Comparison of ENCODE assay signal across 17 cellular contexts in genomic region chr14:102192840-102193502, GRCh38. TPM values are rescaled to one million over a fixed set of nuclear protein-coding genes. Genes with fewer than 3 reads are reported as not detected.
DNase-seq lines count a peak whose midpoint lies in the region; ATAC-seq, FAIRE-seq and TF ChIP-seq lines count a peak whose summit lies in the region.
"Had no signal": no experiment of that assay in that cellular context is flagged by ENCODE, and none has a peak within 500 bp of the region (broad histone marks: within the 10 kb centered on the region; RNA-seq: fewer than 3 reads in every experiment).

No MANE protein-coding gene starts in this region.

- H3K9ac ChIP-seq in HepG2 (ENCODE audit: insufficient read depth, low read depth, low read length): no peak overlapping the region
- H3K9ac ChIP-seq in neural progenitor cell: no peak overlapping the region
- H3K9ac ChIP-seq: parathyroid adenoma had no signal

- no peak overlapping the region for H3K4me3 Mint-ChIP-seq in chondrocyte (ENCODE audit: unreplicated experiment)
- no peak overlapping the region for H3K4me3 Mint-ChIP-seq in neural progenitor cell
- H3K4me3 Mint-ChIP-seq: activated CD4-positive, alpha-beta T cell treated with anti-CD3 and anti-CD28 coated beads, Interleukin-2, amount 10 ng/mL, durations not matched to agents 7 days and 5 days; stimulated activated memory B cell treated with anti-CD40 and anti-IgM and Interleukin-4, amounts not matched to agents 10 μg/mL and 1 μg/mL and 100 μg/mL, for 72 hours had no signal

- POLR2A ChIA-PET in HepG2 (lab: Yijun Ruan, JAX): no interaction called here

- H2AFZ ChIP-seq in HepG2 (ENCODE audit: low read length) (no peak overlapping the region), neural progenitor cell (replicated peaks) (no peak overlapping the region)
- H2AFZ ChIP-seq: parathyroid adenoma had no signal

- CTCF ChIA-PET in HepG2 (lab: Yijun Ruan, JAX; ENCODE audit: low intra/inter-chr PET ratio, low total read pairs): no interaction called here

- H3K4me1 ChIP-seq in HepG2 (ENCODE audit: insufficient read depth, low read length): peaks cover 66% of the 10 kb centered on the region
- H3K4me1 ChIP-seq in right lobe of liver: peaks cover 0 to 23% (median 4%) of the 10 kb centered on the region in 4 donors
- peaks cover 7% of the 10 kb centered on the region for H3K4me1 ChIP-seq in neural progenitor cell
- H3K4me1 ChIP-seq in esophagus squamous epithelium: peaks cover 4 to 59% (median 14%) of the 10 kb centered on the region in 3 donors
- H3K4me1 ChIP-seq in ovary (ENCODE audit: insufficient read depth): peaks cover 4% of the 10 kb centered on the region

- no peaks in the 10 kb centered on the region for H3K9me3 Mint-ChIP-seq in chondrocyte (ENCODE audit: low read depth)
- no peaks in the 10 kb centered on the region for H3K9me3 Mint-ChIP-seq in neural progenitor cell
- H3K9me3 Mint-ChIP-seq: activated CD4-positive, alpha-beta T cell treated with anti-CD3 and anti-CD28 coated beads, Interleukin-2, amount 10 ng/mL, durations not matched to agents 7 days and 5 days; activated naive CD4-positive, alpha-beta T cell treated with anti-CD3 and anti-CD28 coated beads, Interleukin-2, amount 50 U/mL, for 72 hours; stimulated activated memory B cell treated with anti-CD40 and anti-IgM and Interleukin-4, amounts not matched to agents 10 μg/mL and 1 μg/mL and 100 μg/mL, for 72 hours had no signal

- TF ChIP-seq POLR2A in HepG2 (IDR thresholded peaks at IDR 0.05; ENCODE audit: insufficient read depth in 1 of 2, low read depth in 2 of 2, low read length in 2 of 2) (no peak), right lobe of liver (IDR thresholded peaks at IDR 0.05) (no peak), esophagus squamous epithelium (IDR thresholded peaks at IDR 0.05) (no peak), ovary (IDR thresholded peaks at IDR 0.05) (no peak)

- no peak for FAIRE-seq in HepG2 (lab: Jason Lieb, UNC)
- FAIRE-seq: endometrium had no signal

- no peak for TF ChIP-seq RAD21 in HepG2 (CRISPR knock-in tag; IDR thresholded peaks at IDR 0.05)

- H3K79me2 ChIP-seq in HepG2 (ENCODE audit: insufficient read depth, low read length) (peaks cover 42% of the 10 kb centered on the region), neural progenitor cell (ENCODE audit: low read depth) (peaks cover 58% of the 10 kb centered on the region)

- TF ChIP-seq EP300 in HepG2 (IDR thresholded peaks at IDR 0.05; ENCODE audit: low read depth in 2 of 2, low read length in 2 of 2): no peak
- TF ChIP-seq EP300 in HepG2 (CRISPR knock-in tag; IDR thresholded peaks at IDR 0.05; ENCODE audit: borderline replicate concordance): no peak
- no peak for TF ChIP-seq EP300 in ovary (IDR thresholded peaks at IDR 0.05)

- intact Hi-C loops in HepG2 (cut with micrococcal nuclease; ENCODE audit: unreplicated experiment) (no loop called here), right lobe of liver (cut with DNase I) (no loop called here), esophagus squamous epithelium (cut with DNase I) (no loop called here), ovary (cut with DNase I) (no loop called here)

- BruUV-seq in HepG2 (replicated peaks; lab: Mats Ljungman, UMichigan): no TSS peak

- H3K27me3 Mint-ChIP-seq in chondrocyte (ENCODE audit: low read depth) (no peaks in the 10 kb centered on the region), neural progenitor cell (ENCODE audit: insufficient read depth, low read depth) (peaks cover 5% of the 10 kb centered on the region)
- H3K27me3 Mint-ChIP-seq: activated CD4-positive, alpha-beta T cell treated with anti-CD3 and anti-CD28 coated beads, Interleukin-2, amount 10 ng/mL, durations not matched to agents 7 days and 5 days; stimulated activated memory B cell treated with anti-CD40 and anti-IgM and Interleukin-4, amounts not matched to agents 10 μg/mL and 1 μg/mL and 100 μg/mL, for 72 hours had no signal

- in situ Hi-C loops in HepG2 (cut with HindIII; ENCODE audit: extremely low pct_ligation_motif_present, low pct_unique_long_range_greater_than_20kb): no loop called here

- peaks cover 6% of the 10 kb centered on the region for H3K4me1 Mint-ChIP-seq in chondrocyte (ENCODE audit: low read depth)
- peaks cover 8% of the 10 kb centered on the region for H3K4me1 Mint-ChIP-seq in neural progenitor cell

- H3K27ac ChIP-seq in HepG2 (ENCODE audit: extremely low read length, insufficient read depth, low read length) (peak overlapping the region; percentile 40), right lobe of liver (no peak overlapping the region), neural progenitor cell (peak overlapping the region; percentile 3), esophagus squamous epithelium (no peak overlapping the region), ovary (no peak overlapping the region)
- H3K27ac ChIP-seq: cardiac muscle cell, parathyroid adenoma had no signal

- no peak for ATAC-seq in HepG2
- ATAC-seq in right lobe of liver: no peak
- ATAC-seq: activated naive CD4-positive, alpha-beta T cell treated with anti-CD3 and anti-CD28 coated beads, Interleukin-2, amount 50 U/mL, for 72 hours; stimulated activated memory B cell treated with anti-CD40 and anti-IgM and Interleukin-4, amounts not matched to agents 10 μg/mL and 1 μg/mL and 100 μg/mL, for 72 hours had no signal

- no peaks in the 10 kb centered on the region for H3K9me3 ChIP-seq in HepG2 (ENCODE audit: low read length)
- no peaks in the 10 kb centered on the region for H3K9me3 ChIP-seq in right lobe of liver
- no peaks in the 10 kb centered on the region for H3K9me3 ChIP-seq in neural progenitor cell (ENCODE audit: low read depth)
- H3K9me3 ChIP-seq in esophagus squamous epithelium: no peaks in the 10 kb centered on the region
- no peaks in the 10 kb centered on the region for H3K9me3 ChIP-seq in ovary

- DNase-seq in HepG2 (ENCODE audit: low spot score): no peak
- DNase-seq in right lobe of liver: no peak
- DNase-seq in chondrocyte (ENCODE audit: low spot score): no peak
- DNase-seq in neural progenitor cell (ENCODE audit: low spot score): peak; percentile 42
- no peak for DNase-seq in AG20443 (ENCODE audit: low spot score)
- DNase-seq in esophagus squamous epithelium (lab: John Stamatoyannopoulos, UW): no peak
- no peak for DNase-seq in ovary
- DNase-seq in glomerular visceral epithelial cell (ENCODE audit: extremely low spot score): no peak
- DNase-seq: activated CD4-positive, alpha-beta T cell treated with anti-CD3 and anti-CD28 coated beads, Interleukin-2, amount 10 ng/mL, durations not matched to agents 7 days and 5 days; activated CD8-positive, alpha-beta memory T cell treated with anti-CD3 and anti-CD28 coated beads, Interleukin-2, amount 50 U/mL, for 48 hours; NCI-H1694 had no signal

- H3K27me3 ChIP-seq in HepG2 (ENCODE audit: control insufficient read depth in 1 of 2, insufficient read depth in 2 of 2, low read length in 2 of 2) (no peaks in the 10 kb centered on the region), right lobe of liver (no peaks in the 10 kb centered on the region), neural progenitor cell (no peaks in the 10 kb centered on the region), esophagus squamous epithelium (no peaks in the 10 kb centered on the region), ovary (no peaks in the 10 kb centered on the region)
- H3K27me3 ChIP-seq: cardiac muscle cell had no signal

- H3K4me2 ChIP-seq in HepG2 (ENCODE audit: low read depth, low read length) (no peak overlapping the region), neural progenitor cell (no peak overlapping the region)
- H3K4me2 ChIP-seq: smooth muscle cell had no signal

- H4K20me1 ChIP-seq in HepG2 (ENCODE audit: insufficient read depth, low read length) (no peaks in the 10 kb centered on the region), neural progenitor cell (ENCODE audit: low read depth) (peaks cover 40% of the 10 kb centered on the region)

- TF ChIP-seq CTCF in HepG2 (CRISPR knock-in tag; IDR thresholded peaks at IDR 0.05): no peak
- TF ChIP-seq CTCF in right lobe of liver (IDR thresholded peaks at IDR 0.05): no peak
- TF ChIP-seq CTCF in chondrocyte (IDR thresholded peaks at IDR 0.05): no peak
- no peak for TF ChIP-seq CTCF in neural progenitor cell (IDR thresholded peaks at IDR 0.05)
- TF ChIP-seq CTCF in esophagus squamous epithelium (IDR thresholded peaks at IDR 0.05): no peak
- no peak for TF ChIP-seq CTCF in ovary (IDR thresholded peaks at IDR 0.05)

- H3K36me3 Mint-ChIP-seq in chondrocyte (ENCODE audit: low read depth) (peaks cover 7% of the 10 kb centered on the region), neural progenitor cell (peaks cover 19% of the 10 kb centered on the region)

- peaks cover 1 to 31% of the 10 kb centered on the region in 2 experiments; a peak in 4 of 5 replicates for H3K36me3 ChIP-seq in HepG2 (replicated peaks in 1 of 2; ENCODE audit: control insufficient read depth in 1 of 2, insufficient read depth in 2 of 2, low read length in 2 of 2)
- H3K36me3 ChIP-seq in right lobe of liver: peaks cover 0 to 4% (median 0%) of the 10 kb centered on the region in 4 donors
- no peaks in the 10 kb centered on the region for H3K36me3 ChIP-seq in neural progenitor cell
- H3K36me3 ChIP-seq in esophagus squamous epithelium: peaks cover 0 to 30% (median 0%) of the 10 kb centered on the region in 3 donors
- H3K36me3 ChIP-seq in ovary: no peaks in the 10 kb centered on the region
- H3K36me3 ChIP-seq: cardiac muscle cell had no signal

- H3K4me3 ChIP-seq in HepG2 (replicated peaks in 1 of 3; ENCODE audit: insufficient read depth in 1 of 3, low read depth in 2 of 3, low read length in 3 of 3) (no peak overlapping the region), right lobe of liver (no peak overlapping the region), neural progenitor cell (no peak overlapping the region), esophagus squamous epithelium (no peak overlapping the region), ovary (no peak overlapping the region)
- H3K4me3 ChIP-seq: cardiac muscle cell, smooth muscle cell had no signal

- WGBS in HepG2 (ENCODE audit: low lambda C conversion rate): 94% methylated on average over 13 of the region's 13 CpGs
- 95% methylated on average over 13 of the region's 13 CpGs for WGBS in right lobe of liver (ENCODE audit: insufficient coverage, low coverage, low lambda C conversion rate, missing lambda C conversion rate)
- 88 to 93% methylated on average over 13 of the region's 13 CpGs for WGBS in esophagus squamous epithelium, 2 donors
- WGBS in ovary, 3 donors: 90% methylated on average over 13 of the region's 13 CpGs

- H3K27ac Mint-ChIP-seq in chondrocyte (ENCODE audit: unreplicated experiment) (peak overlapping the region; percentile 52), neural progenitor cell (no peak overlapping the region)
- H3K27ac Mint-ChIP-seq: activated CD4-positive, alpha-beta T cell treated with anti-CD3 and anti-CD28 coated beads, Interleukin-2, amount 10 ng/mL, durations not matched to agents 7 days and 5 days; stimulated activated memory B cell treated with anti-CD40 and anti-IgM and Interleukin-4, amounts not matched to agents 10 μg/mL and 1 μg/mL and 100 μg/mL, for 72 hours had no signal

- peaks cover 7% of the 10 kb centered on the region for H3F3A ChIP-seq in neural progenitor cell (ENCODE audit: low read depth)

RNA-seq across cellular contexts. Expression of gene WDR20, which starts 53.3 kb away (rescaled TPM):
- total RNA-seq in HepG2 (2016; rRNA removed; fragmentation: Illumina TruSeq; extraction: Trizol): 23.2 and 30.5 TPM in 2 replicates
- total RNA-seq in HepG2 (2016; cell fraction: cytosol; rRNA removed; fragmentation: Illumina TruSeq; extraction: Trizol; ENCODE audit: low read depth): 24.1 and 25.7 TPM in 2 replicates
- 25.8 and 28.7 TPM in 2 replicates for total RNA-seq in HepG2 (2016; cell fraction: insoluble cytoplasmic fraction; rRNA removed; fragmentation: Illumina TruSeq; extraction: Trizol)
- total RNA-seq in HepG2 (2016; cell fraction: membrane; rRNA removed; fragmentation: Illumina TruSeq; extraction: Trizol): 29.7 and 34.1 TPM in 2 replicates
- total RNA-seq in HepG2 (2016; cell fraction: nucleus; rRNA removed; fragmentation: Illumina TruSeq; extraction: Trizol): 22.4 and 24.2 TPM in 2 replicates
- polyA plus RNA-seq in HepG2 (2011; rRNA removed): 10.4 and 11.6 TPM in 2 replicates
- 9.4 and 10.2 TPM in 2 replicates for polyA plus RNA-seq in HepG2 (2011; cell fraction: cytosol; rRNA removed)
- 11.4 and 12.2 TPM in 2 replicates for polyA plus RNA-seq in HepG2 (2011; cell fraction: nucleus; rRNA removed)
- polyA plus RNA-seq in HepG2 (2012): 10.7 and 12.8 TPM in 2 replicates
- polyA plus RNA-seq in HepG2 (2016; cell fraction: cytosol; fragmentation: Illumina TruSeq; extraction: Trizol; ENCODE audit: low read depth): 3.0 and 3.7 TPM in 2 replicates
- polyA plus RNA-seq in HepG2 (2016; cell fraction: insoluble cytoplasmic fraction; fragmentation: Illumina TruSeq; extraction: Trizol; ENCODE audit: low read depth): 25.3 and 26.3 TPM in 2 replicates
- 7.5 and 8.4 TPM in 2 replicates for polyA plus RNA-seq in HepG2 (2016; cell fraction: membrane; fragmentation: Illumina TruSeq; extraction: Trizol; ENCODE audit: low read depth)
- polyA plus RNA-seq in HepG2 (2016; cell fraction: nucleus; fragmentation: Illumina TruSeq; extraction: Trizol; ENCODE audit: insufficient read depth, low read depth): 25.1 and 26.7 TPM in 2 replicates
- polyA minus RNA-seq in HepG2 (2011; rRNA and poly(A)+ RNA removed; ENCODE audit: low replicate concordance): 27.9 and 31.3 TPM in 2 replicates
- 14.9 and 18.5 TPM in 2 replicates for polyA minus RNA-seq in HepG2 (2011; cell fraction: cytosol; rRNA and poly(A)+ RNA removed)
- polyA minus RNA-seq in HepG2 (2011; cell fraction: nucleus; rRNA and poly(A)+ RNA removed): 27.6 and 29.8 TPM in 2 replicates
- 10 to 100 TPM in 5 of 6 experiments, 1 to 10 TPM in 1; 6.3 to 14.7 (median 12.4) TPM for total RNA-seq in right lobe of liver
- 20.8 to 28.8 TPM (median 23.0 TPM) in 3 replicates for total RNA-seq in chondrocyte
- 18.2 and 22.4 TPM in 2 replicates for total RNA-seq in neural progenitor cell (ENCODE audit: low replicate concordance)
- 10 to 100 TPM; 16.0 to 21.9 (median 19.1) TPM for total RNA-seq in esophagus squamous epithelium
- 10 to 100 TPM; 15.5 to 42.2 (median 36.4) TPM for total RNA-seq in ovary
- 10 to 100 TPM; 13.4 to 19.5 TPM for polyA plus RNA-seq in ovary

Comparison
In these comparisons a context has a peak if more than half of its experiments do, and no peak if none do; other contexts are left out.
1. H3K27ac ChIP-seq: peak in HepG2 (single experiment) and neural progenitor cell (single experiment); none in right lobe of liver (0 of 3), esophagus squamous epithelium (0 of 4) and ovary (0 of 2).